In the genomic region with DNA sequence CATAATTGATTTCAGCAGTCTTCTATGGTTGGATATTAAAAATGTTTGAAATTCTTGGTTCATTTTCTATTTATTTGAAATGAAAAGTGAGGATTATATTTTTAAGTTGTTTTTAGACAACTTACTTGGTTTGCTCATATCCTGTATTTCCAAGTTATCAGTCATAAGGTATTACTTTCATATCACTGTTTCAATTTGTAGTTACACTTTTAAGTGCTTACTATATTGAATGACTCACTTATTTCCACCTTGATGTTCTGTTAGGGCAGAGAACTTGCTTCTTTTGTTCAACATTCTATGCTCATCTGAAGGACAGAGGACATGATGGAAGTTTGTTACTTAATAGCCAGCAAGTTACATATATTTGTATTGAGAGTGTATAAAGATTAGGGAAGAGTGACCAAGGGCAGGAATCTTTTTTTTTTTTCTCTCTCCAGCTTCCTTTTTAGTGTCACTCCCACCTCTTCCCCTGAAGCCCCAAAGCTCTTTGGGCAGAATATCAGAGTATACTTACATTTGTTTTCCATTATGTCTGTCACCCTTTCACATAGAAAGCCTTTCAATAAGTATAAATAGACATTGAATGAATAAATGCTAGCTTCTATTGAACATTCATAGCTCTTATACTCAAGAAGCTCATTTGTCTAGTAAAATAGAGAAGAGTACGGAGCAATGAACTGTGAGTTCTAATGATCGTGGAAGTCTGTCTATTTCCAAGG, we compare ENCODE assay signal across 1 cellular context.
TF ChIP-seq lines count a peak whose summit lies in the region.

No MANE protein-coding gene starts in this region.

TF ChIP-seq in HepG2, 621 proteins besides CTCF, POLR2A, EP300 and RAD21 (continued from another document):
- TF ChIP-seq, protein P1, sequence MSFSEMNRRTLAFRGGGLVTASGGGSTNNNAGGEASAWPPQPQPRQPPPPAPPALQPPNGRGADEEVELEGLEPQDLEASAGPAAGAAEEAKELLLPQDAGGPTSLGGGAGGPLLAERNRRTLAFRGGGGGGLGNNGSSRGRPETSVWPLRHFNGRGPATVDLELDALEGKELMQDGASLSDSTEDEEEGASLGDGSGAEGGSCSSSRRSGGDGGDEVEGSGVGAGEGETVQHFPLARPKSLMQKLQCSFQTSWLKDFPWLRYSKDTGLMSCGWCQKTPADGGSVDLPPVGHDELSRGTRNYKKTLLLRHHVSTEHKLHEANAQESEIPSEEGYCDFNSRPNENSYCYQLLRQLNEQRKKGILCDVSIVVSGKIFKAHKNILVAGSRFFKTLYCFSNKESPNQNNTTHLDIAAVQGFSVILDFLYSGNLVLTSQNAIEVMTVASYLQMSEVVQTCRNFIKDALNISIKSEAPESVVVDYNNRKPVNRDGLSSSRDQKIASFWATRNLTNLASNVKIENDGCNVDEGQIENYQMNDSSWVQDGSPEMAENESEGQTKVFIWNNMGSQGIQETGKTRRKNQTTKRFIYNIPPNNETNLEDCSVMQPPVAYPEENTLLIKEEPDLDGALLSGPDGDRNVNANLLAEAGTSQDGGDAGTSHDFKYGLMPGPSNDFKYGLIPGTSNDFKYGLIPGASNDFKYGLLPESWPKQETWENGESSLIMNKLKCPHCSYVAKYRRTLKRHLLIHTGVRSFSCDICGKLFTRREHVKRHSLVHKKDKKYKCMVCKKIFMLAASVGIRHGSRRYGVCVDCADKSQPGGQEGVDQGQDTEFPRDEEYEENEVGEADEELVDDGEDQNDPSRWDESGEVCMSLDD (CRISPR knock-in tag; IDR thresholded peaks at IDR 0.05; ENCODE audit: borderline replicate concordance): no peak
- no peak for TF ChIP-seq ZNF660 (CRISPR knock-in tag; IDR thresholded peaks at IDR 0.05; ENCODE audit: borderline replicate concordance, low read depth)
- no peak for TF ChIP-seq ZNF496 (CRISPR knock-in tag; IDR thresholded peaks at IDR 0.05; ENCODE audit: insufficient replicate concordance)
- TF ChIP-seq ZBTB33 (CRISPR knock-in tag; IDR thresholded peaks at IDR 0.05): no peak
- TF ChIP-seq ZFYVE20 (CRISPR knock-in tag; IDR thresholded peaks at IDR 0.05; ENCODE audit: borderline replicate concordance, low read depth): no peak
- TF ChIP-seq IRX3 (CRISPR knock-in tag; IDR thresholded peaks at IDR 0.05; ENCODE audit: borderline replicate concordance, low read depth): no peak
- TF ChIP-seq DR1 (CRISPR knock-in tag; IDR thresholded peaks at IDR 0.05): no peak
- TF ChIP-seq ZSCAN9 (CRISPR knock-in tag; IDR thresholded peaks at IDR 0.05; ENCODE audit: borderline replicate concordance): no peak
- no peak for TF ChIP-seq TFDP2 (CRISPR knock-in tag; IDR thresholded peaks at IDR 0.05)
